8 cellular contexts compared by ENCODE assay signal in the genomic region with DNA sequence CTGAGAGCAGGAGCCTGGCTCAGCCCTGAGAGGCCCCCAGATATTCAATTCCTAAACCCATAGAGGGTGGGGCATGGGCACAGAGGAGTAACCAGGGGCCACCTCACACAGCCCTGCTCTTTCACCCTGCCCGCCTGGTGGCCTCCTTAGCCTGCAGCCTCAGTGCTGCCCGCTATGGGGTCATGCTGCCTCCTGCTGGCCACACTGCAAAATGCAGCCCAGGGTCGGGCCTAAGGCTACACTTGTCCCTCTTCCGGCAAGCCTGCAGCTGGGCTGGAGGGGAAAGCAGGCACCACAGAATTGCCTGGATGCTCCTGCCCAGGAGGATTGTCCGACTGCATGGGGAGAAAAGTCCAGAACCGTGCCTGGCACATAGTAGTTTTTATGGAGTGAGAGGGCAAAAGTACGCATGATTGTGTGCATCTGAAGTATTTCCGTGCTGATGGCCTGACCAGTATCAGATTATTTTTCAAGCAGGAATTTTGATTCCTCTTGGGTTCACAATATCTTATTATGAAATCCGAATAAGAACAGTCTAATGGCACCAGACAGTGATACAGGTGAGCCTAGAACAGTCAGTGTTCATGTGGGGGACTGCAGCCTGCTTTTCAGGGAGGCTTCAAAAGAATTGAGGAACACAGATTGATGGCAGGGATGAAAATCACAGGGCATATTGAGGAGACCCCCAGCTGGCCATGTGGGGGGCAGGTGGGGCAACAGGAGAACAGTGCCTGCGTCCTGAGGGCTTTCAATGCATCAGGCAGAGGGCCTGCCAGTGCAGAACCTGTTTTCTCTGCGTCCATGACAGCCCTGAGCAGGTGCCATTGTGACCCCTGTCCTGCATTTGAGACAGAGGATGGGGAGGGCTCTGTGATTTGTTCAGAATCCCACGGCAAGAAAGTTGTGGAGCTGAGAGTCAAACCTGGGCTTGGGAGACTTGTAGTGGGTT. TPM values are rescaled to one million over a fixed set of nuclear protein-coding genes. Genes with fewer than 3 reads are reported as not detected.
DNase-seq lines count a peak whose midpoint lies in the region; ATAC-seq and TF ChIP-seq lines count a peak whose summit lies in the region.

No MANE protein-coding gene starts in this region.

- no peak overlapping the region for H2AFZ ChIP-seq in fibroblast of lung (ENCODE audit: low read length)

- H3K36me3 Mint-ChIP-seq in neural crest cell (ENCODE audit: low read depth), result no peaks in the 10 kb centered on the region

- DNase-seq in DMS53 (lab: John Stamatoyannopoulos, UW) (peak; percentile 71), H7 (peak; percentile 92), NOMO-1 treated with dmso at 0.1 percent for 144 hours (lab: John Stamatoyannopoulos, UW; ENCODE audit: unreplicated experiment) (peak; percentile 4), activated T-cell treated with anti-CD3 and anti-CD28 coated beads for 4 hours (peak; percentile 80), fibroblast of lung (ENCODE audit: low read depth in 2 of 2) (peak; percentile 23 to 55), neural crest cell (ENCODE audit: low read depth, low spot score) (peak; percentile 97)
- DNase-seq in stimulated activated naive CD8-positive, alpha-beta T cell treated with anti-CD3 and anti-CD28 coated beads, Interleukin-15, amount 100 ng/mL, for 72 hours, result peak; percentile 86 to 88

- no peak overlapping the region for H3K27ac ChIP-seq in fibroblast of lung (ENCODE audit: insufficient read depth, low read length)

- ATAC-seq in stimulated activated naive CD8-positive, alpha-beta T cell treated with anti-CD3 and anti-CD28 coated beads, Interleukin-15, amount 100 ng/mL, for 72 hours, result peak; percentile 84
- no peak for ATAC-seq in GM18907 (IDR thresholded peaks at IDR 0.05; ENCODE audit: unreplicated experiment)

- no peak overlapping the region for H3K4me2 ChIP-seq in fibroblast of lung (ENCODE audit: extremely low read depth, insufficient read depth, low read length)

- no peaks in the 10 kb centered on the region for H3K27me3 Mint-ChIP-seq in neural crest cell (ENCODE audit: low read depth)
- H3K27me3 Mint-ChIP-seq in stimulated activated naive CD8-positive, alpha-beta T cell treated with anti-CD3 and anti-CD28 coated beads, Interleukin-15, amount 100 ng/mL, for 72 hours, result no peaks in the 10 kb centered on the region

- no peaks in the 10 kb centered on the region for H3K4me1 ChIP-seq in fibroblast of lung (ENCODE audit: control insufficient read depth, extremely low read depth, insufficient read depth, low read length)

- peaks cover 2% of the 10 kb centered on the region for H4K20me1 ChIP-seq in fibroblast of lung (ENCODE audit: control insufficient read depth, extremely low read depth, insufficient read depth, low read length)

- no peaks in the 10 kb centered on the region for H3K9me3 ChIP-seq in fibroblast of lung (ENCODE audit: control insufficient read depth, insufficient read depth, low read depth, low read length)

- TF ChIP-seq CTCF in fibroblast of lung (conservative IDR thresholded peaks at IDR 0.05 in 1 of 2, IDR thresholded peaks at IDR 0.05 in 1 of 2; ENCODE audit: low read depth in 1 of 2, low read length in 2 of 2) (peak; percentile 70 to 83), neural crest cell (conservative IDR thresholded peaks at IDR 0.05) (peak; percentile 86)

- no peaks in the 10 kb centered on the region for H3K9me3 Mint-ChIP-seq in neural crest cell
- H3K9me3 Mint-ChIP-seq in stimulated activated naive CD8-positive, alpha-beta T cell treated with anti-CD3 and anti-CD28 coated beads, Interleukin-15, amount 100 ng/mL, for 72 hours, result no peaks in the 10 kb centered on the region

- H3K79me2 ChIP-seq in fibroblast of lung (ENCODE audit: control insufficient read depth, insufficient read depth, low read length), result no peaks in the 10 kb centered on the region

- H3K27me3 ChIP-seq in H7 (ENCODE audit: control insufficient read depth, insufficient read depth, low read length) (no peaks in the 10 kb centered on the region), fibroblast of lung (ENCODE audit: control insufficient read depth, insufficient read depth, low read length) (no peaks in the 10 kb centered on the region)

- H3K36me3 ChIP-seq in H7 (replicated peaks; ENCODE audit: control insufficient read depth, insufficient read depth, low read length) (no peaks in the 10 kb centered on the region), fibroblast of lung (ENCODE audit: control insufficient read depth, insufficient read depth, low read length) (no peaks in the 10 kb centered on the region)

- H3K27ac Mint-ChIP-seq in neural crest cell (ENCODE audit: unreplicated experiment), result peak overlapping the region; percentile 5
- no peak overlapping the region for H3K27ac Mint-ChIP-seq in stimulated activated naive CD8-positive, alpha-beta T cell treated with anti-CD3 and anti-CD28 coated beads, Interleukin-15, amount 100 ng/mL, for 72 hours

- H3K9ac ChIP-seq in fibroblast of lung (ENCODE audit: insufficient read depth, low read length), result no peak overlapping the region

- H3K4me3 Mint-ChIP-seq in neural crest cell, result no peak overlapping the region
- no peak overlapping the region for H3K4me3 Mint-ChIP-seq in stimulated activated naive CD8-positive, alpha-beta T cell treated with anti-CD3 and anti-CD28 coated beads, Interleukin-15, amount 100 ng/mL, for 72 hours

- H3K4me1 Mint-ChIP-seq in neural crest cell, result peaks cover 9% of the 10 kb centered on the region
- peaks cover 36% of the 10 kb centered on the region for H3K4me1 Mint-ChIP-seq in stimulated activated naive CD8-positive, alpha-beta T cell treated with anti-CD3 and anti-CD28 coated beads, Interleukin-15, amount 100 ng/mL, for 72 hours

- no peak overlapping the region for H3K4me3 ChIP-seq in H7 (ENCODE audit: insufficient read depth, low read depth, low read length)
- H3K4me3 ChIP-seq in fibroblast of lung (replicated peaks in 1 of 4; ENCODE audit: control extremely low read depth in 1 of 4, insufficient read depth in 1 of 4, low read depth in 3 of 4, low read length in 4 of 4), result no peak overlapping the region

RNA-seq across cellular contexts. Expression of gene ALPP, which starts 51.2 kb away (rescaled TPM):
- total RNA-seq in H7 (2014; rRNA removed; shearing (Covaris generic)), result 0.15 and 0.69 TPM in 2 replicates
- not detected in 2 replicates for total RNA-seq in fibroblast of lung
- not detected in 2 replicates for polyA plus RNA-seq in fibroblast of lung
- not detected in 2 replicates for polyA plus RNA-seq in fibroblast of lung (2012)
- not detected in 2 replicates for polyA minus RNA-seq in fibroblast of lung (ENCODE audit: low replicate concordance)
- total RNA-seq in neural crest cell, result not detected in 2 replicates

Comparison
In these comparisons a context has a peak if more than half of its experiments do, and no peak if none do; other contexts are left out.
1. DNase-seq: peak in every context shown above with its lines; median percentile 97 in neural crest cell; 92 in H7; 87 in stimulated activated naive CD8-positive, alpha-beta T cell treated with anti-CD3 and anti-CD28 coated beads, Interleukin-15, amount 100 ng/mL, for 72 hours; 80 in activated T-cell treated with anti-CD3 and anti-CD28 coated beads for 4 hours; 71 in DMS53; 39 in fibroblast of lung; 4 in NOMO-1 treated with dmso at 0.1 percent for 144 hours.